In genomic region chr1:10033359-10033845, GRCh38 we compare ENCODE assay signal across 8 cellular contexts. TPM values are rescaled to one million over a fixed set of nuclear protein-coding genes. Genes with fewer than 3 reads are reported as not detected.
A peak's percentile ranks its signal among the peaks of the same experiment; 100 is the strongest.
DNase-seq lines count a peak whose midpoint lies in the region; ATAC-seq and TF ChIP-seq lines count a peak whose summit lies in the region.

No MANE protein-coding gene starts in this region.

- peak overlapping the region; percentile 92 for H3K27ac ChIP-seq in KMS-11

- no peaks in the 10 kb centered on the region for H3K36me3 ChIP-seq in KMS-11 (ENCODE audit: insufficient read depth)

- DNase-seq in NCI-H187 (lab: John Stamatoyannopoulos, UW) (peak; percentile 13 to 45), NCI-H187 treated with DMSO at 0.1 percent for 48 hours (lab: John Stamatoyannopoulos, UW) (no peak), foreskin fibroblast (peak; percentile 15 to 59), omental fat pad (ENCODE audit: low spot score) (no peak), SK-N-DZ (ENCODE audit: low spot score) (no peak)
- DNase-seq in activated CD4-positive, alpha-beta T cell treated with anti-CD3 and anti-CD28 coated beads, Interleukin-2, amount 50 U/mL, for 48 hours: peak; percentile 20 to 39

- peaks cover 53% of the 10 kb centered on the region for H3K4me1 ChIP-seq in KMS-11 (ENCODE audit: low read depth, poor library complexity, severe bottlenecking)

- peak overlapping the region; percentile 98 for H3K4me3 ChIP-seq in KMS-11 (IDR thresholded peaks at IDR 0.05; ENCODE audit: insufficient read depth, low read depth, low read length)
- peak overlapping the region; percentile 99 for H3K4me3 ChIP-seq in foreskin fibroblast (ENCODE audit: low read depth in 1 of 2, low read length in 2 of 2)

- H3K9ac ChIP-seq in KMS-11: peak overlapping the region; percentile 92

- H4K20me1 ChIP-seq in KMS-11 (ENCODE audit: insufficient read depth): peaks cover 4% of the 10 kb centered on the region; the same call in 1 of the 2 replicates

- H2AFZ ChIP-seq in KMS-11 (ENCODE audit: low read depth): peak overlapping the region; percentile 86

- TF ChIP-seq CTCF in KMS-11 (conservative IDR thresholded peaks at IDR 0.05; ENCODE audit: low read depth, low read length) (no peak), foreskin fibroblast (IDR thresholded peaks at IDR 0.05; ENCODE audit: low read depth, low read length) (no peak), omental fat pad (IDR thresholded peaks at IDR 0.05) (no peak)

- H3K79me2 ChIP-seq in KMS-11 (ENCODE audit: insufficient read depth, low read depth): peaks cover 54% of the 10 kb centered on the region

- ATAC-seq in GM21447 (IDR thresholded peaks at IDR 0.05; ENCODE audit: unreplicated experiment) (peak; percentile 26), omental fat pad (ENCODE audit: low FRiP score) (peak; percentile 38)

- H3K4me2 ChIP-seq in KMS-11: peak overlapping the region; percentile 94

- no peaks in the 10 kb centered on the region for H3K27me3 ChIP-seq in KMS-11 (ENCODE audit: insufficient read depth, low read depth)

RNA-seq across cellular contexts. Expression of gene UBE4B, which starts 0.6 kb away (rescaled TPM):
- 10 to 100 TPM; 33.3 to 58.4 (median 46.1) TPM for total RNA-seq in omental fat pad
- 27.7 and 33.7 TPM in 2 replicates for polyA plus RNA-seq in SK-N-DZ (2014; cell fraction: cytosol; rRNA removed)
- 30.9 and 48.4 TPM in 2 replicates for polyA plus RNA-seq in SK-N-DZ (2014; cell fraction: nucleus; rRNA removed)

RNA-seq across cellular contexts. Expression of gene RBP7, which starts 36.4 kb away (rescaled TPM):
- total RNA-seq in omental fat pad: 100 to 1,000 TPM in 3 of 4 donors, 10 to 100 TPM in 1; 96.8 to 404 (median 290) TPM
- polyA plus RNA-seq in SK-N-DZ (2014; cell fraction: cytosol; rRNA removed): not detected in 2 replicates
- polyA plus RNA-seq in SK-N-DZ (2014; cell fraction: nucleus; rRNA removed): not detected in 2 replicates

Comparison
In these comparisons a context has a peak if more than half of its experiments do, and no peak if none do; other contexts are left out.
1. DNase-seq: peak in NCI-H187 (2 of 2), activated CD4-positive, alpha-beta T cell treated with anti-CD3 and anti-CD28 coated beads, Interleukin-2, amount 50 U/mL, for 48 hours (2 of 2) and foreskin fibroblast (2 of 2); none in NCI-H187 treated with DMSO at 0.1 percent for 48 hours (single experiment), omental fat pad (single experiment) and SK-N-DZ (single experiment).